In genomic region chr10:5774987-5775386, GRCh38 we compare ENCODE assay signal across 14 cellular contexts. TPM values are rescaled to one million over a fixed set of nuclear protein-coding genes. Genes with fewer than 3 reads are reported as not detected.
DNase-seq lines count a peak whose midpoint lies in the region; ATAC-seq and TF ChIP-seq lines count a peak whose summit lies in the region.
"Had no signal": no experiment of that assay in that cellular context is flagged by ENCODE, and none has a peak within 500 bp of the region (broad histone marks: within the 10 kb centered on the region; RNA-seq: fewer than 3 reads in every experiment).

No MANE protein-coding gene starts in this region.

- H2BK120ac ChIP-seq in mesendoderm (ENCODE audit: low read depth, low read length) = no peak overlapping the region

- DNase-seq in CD8-positive, alpha-beta memory T cell = no peak
- DNase-seq in ascending aorta (ENCODE audit: low spot score in 2 of 2) (no peak), nephron progenitor cell (no peak), DMS 273 treated with DMSO at 0.1 percent for 48 hours (lab: John Stamatoyannopoulos, UW) (no peak), mesendoderm (no peak)
- DNase-seq: KBM-7, NCI-H1417 treated with DMSO at 0.1 percent for 48 hours, NCI-H446, sigmoid colon had no signal

- peaks cover 46 to 71% (median 61%) of the 10 kb centered on the region in 3 donors for H3K4me1 Mint-ChIP-seq in CD8-positive, alpha-beta memory T cell
- peaks cover 8% of the 10 kb centered on the region for H3K4me1 Mint-ChIP-seq in nephron progenitor cell

- no peaks in the 10 kb centered on the region for H3K27me3 Mint-ChIP-seq in CD8-positive, alpha-beta memory T cell
- H3K27me3 Mint-ChIP-seq in nephron progenitor cell (ENCODE audit: low read depth, poor library complexity) = no peaks in the 10 kb centered on the region

- no peak overlapping the region for H3K23ac ChIP-seq in mesendoderm (ENCODE audit: low read length)

- peak overlapping the region; percentile 29 to 94 (median 88) for H3K27ac Mint-ChIP-seq in CD8-positive, alpha-beta memory T cell
- peak overlapping the region; percentile 98 for H3K27ac Mint-ChIP-seq in nephron progenitor cell

- H3K4me3 ChIP-seq in CD8-positive, alpha-beta memory T cell (ENCODE audit: low read length) = no peak overlapping the region
- H3K4me3 ChIP-seq in HUES6 (ENCODE audit: low read depth, low read length) = no peak overlapping the region
- no peak overlapping the region for H3K4me3 ChIP-seq in ascending aorta
- no peak overlapping the region for H3K4me3 ChIP-seq in mesendoderm (ENCODE audit: low read length)
- H3K4me3 ChIP-seq: heart right ventricle, sigmoid colon had no signal

- no peak overlapping the region for H3K27ac ChIP-seq in CD8-positive, alpha-beta memory T cell (ENCODE audit: low read depth, low read length)
- 0 out of 2 replicates have a peak overlapping the region, but pooled peaks have one; percentile 8 for H3K27ac ChIP-seq in HUES6 (ENCODE audit: low read depth, low read length)
- peak overlapping the region; percentile 40 to 60 for H3K27ac ChIP-seq in ascending aorta
- H3K27ac ChIP-seq in mesendoderm (ENCODE audit: low read depth, low read length) = no peak overlapping the region

- H3K36me3 ChIP-seq in CD8-positive, alpha-beta memory T cell (ENCODE audit: insufficient read depth, low read length) = peaks cover 7% of the 10 kb centered on the region
- H3K36me3 ChIP-seq in HUES6 (ENCODE audit: control insufficient read depth, insufficient read depth, low read length) (peaks cover 76% of the 10 kb centered on the region), ascending aorta (peaks cover 8 to 17% of the 10 kb centered on the region in 2 donors), mesendoderm (ENCODE audit: control insufficient read depth, insufficient read depth, low read length) (peaks cover 2% of the 10 kb centered on the region)

- POLR2A ChIA-PET in CD8-positive, alpha-beta memory T cell (lab: Charles Lee) = interaction anchor here (1.9 kb wide), 1 partner anchor 38 kb away, joined by 8 read pairs; the partner anchor contains the start of gene GDI2

- H3K79me2 ChIP-seq in mesendoderm (ENCODE audit: control insufficient read depth, insufficient read depth, low read length) = peaks cover 47% of the 10 kb centered on the region

- no peak overlapping the region for H2BK15ac ChIP-seq in mesendoderm (replicated peaks; ENCODE audit: low read depth)

- WGBS in mesendoderm (ENCODE audit: extremely low coverage, insufficient coverage, low lambda C conversion rate) = no CpG with 5 or more reads among the region's 7 CpGs

- no peak overlapping the region for H3K56ac ChIP-seq in mesendoderm (ENCODE audit: low read length)

- H3K4me1 ChIP-seq in CD8-positive, alpha-beta memory T cell (ENCODE audit: insufficient read depth, low read length) = peaks cover 23% of the 10 kb centered on the region
- H3K4me1 ChIP-seq in HUES6 (ENCODE audit: control insufficient read depth, insufficient read depth, low read length) (no peaks in the 10 kb centered on the region; the same call in 1 of the 2 replicates), ascending aorta (peaks cover 18 to 25% of the 10 kb centered on the region in 2 donors), mesendoderm (ENCODE audit: control insufficient read depth, low read depth, low read length) (no peaks in the 10 kb centered on the region)

- no peak overlapping the region for H3K4me2 ChIP-seq in mesendoderm (ENCODE audit: low read length)

- peaks cover 17% of the 10 kb centered on the region for H3K79me1 ChIP-seq in mesendoderm (ENCODE audit: low read length)

- no peak overlapping the region for H4K5ac ChIP-seq in mesendoderm (ENCODE audit: low read length)

- peak overlapping the region in 1 of 7 donors; percentile 23 for H3K4me3 Mint-ChIP-seq in CD8-positive, alpha-beta memory T cell
- H3K4me3 Mint-ChIP-seq in nephron progenitor cell = no peak overlapping the region
- H3K4me3 Mint-ChIP-seq: neural crest cell had no signal

- ATAC-seq in HG03469 (IDR thresholded peaks at IDR 0.05; ENCODE audit: unreplicated experiment) = no peak
- ATAC-seq: Panc1 had no signal

- H3K4ac ChIP-seq in mesendoderm (ENCODE audit: low read depth, low read length) = no peak overlapping the region

- no peak overlapping the region for H3K18ac ChIP-seq in mesendoderm (ENCODE audit: low read length)

- no peak for TF ChIP-seq CTCF in ascending aorta (IDR thresholded peaks at IDR 0.05)
- TF ChIP-seq CTCF in nephron progenitor cell (IDR thresholded peaks at IDR 0.05) = no peak

- H3K36me3 Mint-ChIP-seq in CD8-positive, alpha-beta memory T cell = peaks cover 4 to 76% (median 17%) of the 10 kb centered on the region in 3 donors
- H3K36me3 Mint-ChIP-seq in nephron progenitor cell (ENCODE audit: low read depth) = peaks cover 90% of the 10 kb centered on the region

- CTCF ChIA-PET in CD8-positive, alpha-beta memory T cell (lab: Charles Lee) = no interaction called here

- no peak overlapping the region for H3K9ac ChIP-seq in HUES6 (ENCODE audit: low read length)
- no peak overlapping the region for H3K9ac ChIP-seq in mesendoderm (ENCODE audit: low read length)

- no peak overlapping the region for H4K8ac ChIP-seq in mesendoderm (ENCODE audit: low read depth, low read length)

- H3K9me3 ChIP-seq in CD8-positive, alpha-beta memory T cell (ENCODE audit: low read length) = no peaks in the 10 kb centered on the region
- no peaks in the 10 kb centered on the region for H3K9me3 ChIP-seq in HUES6 (ENCODE audit: control insufficient read depth, insufficient read depth, low read depth, low read length)
- no peaks in the 10 kb centered on the region for H3K9me3 ChIP-seq in ascending aorta
- H3K9me3 ChIP-seq: sigmoid colon had no signal

- H3K27me3 ChIP-seq in CD8-positive, alpha-beta memory T cell (ENCODE audit: insufficient read depth, low read length, poor library complexity, severe bottlenecking) = no peaks in the 10 kb centered on the region
- no peaks in the 10 kb centered on the region for H3K27me3 ChIP-seq in HUES6 (ENCODE audit: control insufficient read depth, insufficient read depth, low read length)
- no peaks in the 10 kb centered on the region for H3K27me3 ChIP-seq in ascending aorta
- H3K27me3 ChIP-seq in mesendoderm (ENCODE audit: insufficient read depth, low read length, poor library complexity) = no peaks in the 10 kb centered on the region
- H3K27me3 ChIP-seq: heart right ventricle, sigmoid colon had no signal

- intact Hi-C loops in ascending aorta (cut with DNase I) = no loop called here

- no peak overlapping the region for H2AK5ac ChIP-seq in mesendoderm (ENCODE audit: low read length)

- H2BK5ac ChIP-seq in mesendoderm (ENCODE audit: low read length) = no peak overlapping the region

- H3K9me3 Mint-ChIP-seq in CD8-positive, alpha-beta memory T cell = no peaks in the 10 kb centered on the region
- peaks cover 9% of the 10 kb centered on the region for H3K9me3 Mint-ChIP-seq in nephron progenitor cell
- H3K9me3 Mint-ChIP-seq: neural crest cell had no signal

RNA-seq across cellular contexts. Expression of gene GDI2, which starts 38.2 kb away (rescaled TPM):
- 100 to 1,000 TPM; 311 to 319 TPM for total RNA-seq in CD8-positive, alpha-beta memory T cell
- polyA plus RNA-seq in CD8-positive, alpha-beta memory T cell = 171 TPM
- total RNA-seq in ascending aorta = 173 TPM
- polyA plus RNA-seq in mesendoderm (2013, experiment 1 of 2) = 276 TPM
- 274 TPM for polyA plus RNA-seq in mesendoderm (2013, experiment 2 of 2)

Comparison
In these comparisons a context has a peak if more than half of its experiments do, and no peak if none do; other contexts are left out.
1. H3K27ac ChIP-seq: peak in HUES6 (single experiment) and ascending aorta (2 of 2); none in CD8-positive, alpha-beta memory T cell (single experiment) and mesendoderm (single experiment).